15 cellular contexts compared by ENCODE assay signal in genomic region chr9:74078647-74079046, GRCh38.
DNase-seq lines count a peak whose midpoint lies in the region; ATAC-seq and TF ChIP-seq lines count a peak whose summit lies in the region.
"Had no signal": no experiment of that assay in that cellular context is flagged by ENCODE, and none has a peak within 500 bp of the region (broad histone marks: within the 10 kb centered on the region; RNA-seq: fewer than 3 reads in every experiment).

No MANE protein-coding gene starts in this region.

- intact Hi-C loops in left cardiac atrium (cut with DNase I) = no loop called here

- no peak overlapping the region for H2BK12ac ChIP-seq in mesenchymal stem cell (ENCODE audit: low read length in 2 of 2)

- H2BK5ac ChIP-seq in mesenchymal stem cell (ENCODE audit: low read depth, low read length, poor library complexity, severe bottlenecking) = no peak overlapping the region

- TF ChIP-seq CTCF in RWPE2 (IDR thresholded peaks at IDR 0.05; ENCODE audit: poor library complexity, severe bottlenecking) = no peak

- H2BK120ac ChIP-seq in mesenchymal stem cell (ENCODE audit: low read depth, low read length) = no peak overlapping the region

- H3K4me3 ChIP-seq in RWPE2 (ENCODE audit: severe bottlenecking) = no peak overlapping the region
- no peak overlapping the region for H3K4me3 ChIP-seq in mesenchymal stem cell (ENCODE audit: insufficient read depth in 1 of 2, low read depth in 1 of 2, low read length in 2 of 2)

- no peak overlapping the region for H3K14ac ChIP-seq in mesenchymal stem cell (ENCODE audit: low read length in 2 of 2)

- H3K36me3 ChIP-seq in RWPE2 (ENCODE audit: low read depth) (no peaks in the 10 kb centered on the region), mesenchymal stem cell (ENCODE audit: control insufficient read depth in 1 of 2, insufficient read depth in 2 of 2, low read depth in 1 of 2, low read length in 2 of 2) (no peaks in the 10 kb centered on the region)

- H3K27ac ChIP-seq in RWPE2 (ENCODE audit: poor library complexity, severe bottlenecking) (no peak overlapping the region), mesenchymal stem cell (ENCODE audit: low read length, poor library complexity, severe bottlenecking) (no peak overlapping the region)

- H2AK5ac ChIP-seq in mesenchymal stem cell (ENCODE audit: low read length, severe bottlenecking) = no peak overlapping the region

- H3K18ac ChIP-seq in mesenchymal stem cell (ENCODE audit: low read depth in 1 of 2, low read length in 2 of 2) = no peak overlapping the region

- peak; percentile 6 for DNase-seq in ELF-1 (ENCODE audit: low read depth, low spot score)
- no peak for DNase-seq in RWPE2 (ENCODE audit: low spot score)
- DNase-seq in epidermal melanocyte (ENCODE audit: insufficient read length, low spot score) = peak; percentile 20
- DNase-seq in mesenchymal stem cell = peak; percentile 35
- DNase-seq in NCI-H1436 (lab: John Stamatoyannopoulos, UW) = no peak
- DNase-seq in left cardiac atrium = no peak
- DNase-seq: activated CD4-positive, alpha-beta T cell treated with anti-CD3 and anti-CD28 coated beads, Interleukin-2, amount 50 U/mL, for 1 hour; activated naive CD8-positive, alpha-beta T cell treated with anti-CD3 and anti-CD28 coated beads, Interleukin-2, amount 10 ng/mL, durations not matched to agents 7 days and 5 days; activated T-cell treated with anti-CD3 and anti-CD28 coated beads, Interleukin-2, amount 50 U/mL, for 4 hours; cortex of kidney; HFFc6; NCI-H187; NCI-H510A had no signal

- H3K9ac ChIP-seq in mesenchymal stem cell (ENCODE audit: low read length) = no peak overlapping the region

- H3K4ac ChIP-seq in mesenchymal stem cell (ENCODE audit: low read depth in 1 of 2, low read length in 2 of 2) = no peak overlapping the region

- no peak overlapping the region for H2AFZ ChIP-seq in mesenchymal stem cell (ENCODE audit: low read depth, low read length)

- no peaks in the 10 kb centered on the region for H3K79me1 ChIP-seq in mesenchymal stem cell (replicated peaks; ENCODE audit: low read length, poor library complexity, severe bottlenecking)

- H3K27me3 ChIP-seq in RWPE2 (ENCODE audit: insufficient read depth, poor library complexity, severe bottlenecking) = no peaks in the 10 kb centered on the region
- no peaks in the 10 kb centered on the region for H3K27me3 ChIP-seq in mesenchymal stem cell (ENCODE audit: control insufficient read depth in 1 of 2, insufficient read depth in 1 of 2, low read length in 2 of 2)

- ATAC-seq in RWPE2 (ENCODE audit: low read depth) (peak; percentile 86), GM18519 (IDR thresholded peaks at IDR 0.05; ENCODE audit: low FRiP score, unreplicated experiment) (no peak), left cardiac atrium (no peak), HG03442 (IDR thresholded peaks at IDR 0.05; ENCODE audit: unreplicated experiment) (no peak)
- ATAC-seq: activated T-cell treated with anti-CD3 and anti-CD28 coated beads, Interleukin-2, amount 50 U/mL, for 4 hours had no signal

- no peak overlapping the region for H4K8ac ChIP-seq in mesenchymal stem cell (ENCODE audit: low read length)

- H3K23ac ChIP-seq in mesenchymal stem cell (ENCODE audit: low read length in 2 of 2) = no peak overlapping the region

- H4K91ac ChIP-seq in mesenchymal stem cell (ENCODE audit: low read length) = no peak overlapping the region

- H3K9me3 ChIP-seq in RWPE2 (ENCODE audit: severe bottlenecking) = no peaks in the 10 kb centered on the region
- peaks cover 5% of the 10 kb centered on the region for H3K9me3 ChIP-seq in mesenchymal stem cell (ENCODE audit: control insufficient read depth, low read length)

- H3K4me2 ChIP-seq in mesenchymal stem cell (ENCODE audit: low read length, poor library complexity, severe bottlenecking) = no peak overlapping the region

- no peak overlapping the region for H2BK15ac ChIP-seq in mesenchymal stem cell (ENCODE audit: low read depth, poor library complexity, severe bottlenecking)

- H3K4me1 ChIP-seq in RWPE2 (ENCODE audit: insufficient read depth, poor library complexity, severe bottlenecking) (no peaks in the 10 kb centered on the region), mesenchymal stem cell (ENCODE audit: control insufficient read depth, insufficient read depth, low read depth, low read length) (no peaks in the 10 kb centered on the region)

Comparison
In these comparisons a context has a peak if more than half of its experiments do, and no peak if none do; other contexts are left out.
1. DNase-seq: peak in ELF-1 (single experiment), epidermal melanocyte (single experiment) and mesenchymal stem cell (single experiment); none in RWPE2 (single experiment), NCI-H1436 (single experiment) and left cardiac atrium (single experiment).